21 cellular contexts compared by ENCODE assay signal in the genomic region with DNA sequence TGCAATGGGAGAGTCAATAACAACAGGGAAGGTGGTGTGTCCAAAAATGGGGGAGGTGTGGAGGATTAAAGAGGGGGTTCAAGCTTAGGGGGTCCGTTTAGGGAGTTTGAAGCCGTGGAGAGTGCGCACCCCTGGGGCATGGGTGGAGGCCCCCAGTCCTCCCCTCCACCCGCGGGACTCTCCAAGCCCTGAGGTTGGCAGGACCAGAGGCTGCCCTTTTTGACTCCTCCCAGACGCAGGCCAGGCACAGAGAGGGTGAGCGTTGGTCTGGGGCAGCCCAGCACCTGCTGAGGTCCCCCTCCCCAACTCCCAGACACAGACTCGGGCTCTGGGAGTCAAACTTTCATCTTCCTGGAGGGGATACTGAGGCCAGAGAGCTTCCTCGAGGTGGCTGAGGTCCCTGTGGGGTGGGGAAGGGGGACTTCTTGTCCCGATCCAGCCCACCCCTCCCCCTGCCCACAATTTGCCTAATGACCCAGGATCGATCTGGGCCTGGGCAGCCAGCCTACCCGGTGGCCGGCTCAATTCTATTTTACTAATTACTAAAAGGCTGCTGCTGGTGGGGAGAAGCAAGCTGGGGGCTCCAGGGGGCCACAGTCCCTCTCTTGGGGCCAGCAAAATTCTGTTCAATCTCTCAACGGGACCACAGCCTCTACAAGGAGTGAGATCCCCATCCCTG. TPM values are rescaled to one million over a fixed set of nuclear protein-coding genes. Genes with fewer than 3 reads are reported as not detected.
DNase-seq lines count a peak whose midpoint lies in the region; ATAC-seq lines count a peak whose summit lies in the region.
"Had no signal": no experiment of that assay in that cellular context is flagged by ENCODE, and none has a peak within 500 bp of the region (broad histone marks: within the 10 kb centered on the region; RNA-seq: fewer than 3 reads in every experiment).

No MANE protein-coding gene starts in this region.

- H3K4me1 Mint-ChIP-seq in activated naive CD4-positive, alpha-beta T cell treated with anti-CD3 and anti-CD28 coated beads, Interleukin-2, amount 50 U/mL, for 24 hours = peaks cover 11% of the 10 kb centered on the region
- H3K4me1 Mint-ChIP-seq in IgD-negative memory B cell = peaks cover 0 to 13% (median 6%) of the 10 kb centered on the region in 3 donors
- peaks cover 13 to 17% of the 10 kb centered on the region in 2 donors for H3K4me1 Mint-ChIP-seq in effector memory CD8-positive, alpha-beta T cell (ENCODE audit: low read depth in 2 of 2)
- H3K4me1 Mint-ChIP-seq in stimulated activated naive B cell treated with anti-CD40 and anti-IgM and Interleukin-4, amounts not matched to agents 10 μg/mL and 1 μg/mL and 100 μg/mL, for 72 hours = peaks cover 22 to 47% of the 10 kb centered on the region in 2 donors

- peak overlapping the region; percentile 54 for H3K4me3 Mint-ChIP-seq in activated naive CD4-positive, alpha-beta T cell treated with anti-CD3 and anti-CD28 coated beads, Interleukin-2, amount 50 U/mL, for 24 hours
- peak overlapping the region in 3 of 4 donors; percentile 12 to 80 (median 63) for H3K4me3 Mint-ChIP-seq in IgD-negative memory B cell
- peak overlapping the region; percentile 41 to 62 for H3K4me3 Mint-ChIP-seq in effector memory CD8-positive, alpha-beta T cell
- H3K4me3 Mint-ChIP-seq in stimulated activated naive B cell treated with anti-CD40 and anti-IgM and Interleukin-4, amounts not matched to agents 10 μg/mL and 1 μg/mL and 100 μg/mL, for 72 hours = peak overlapping the region; percentile 33 to 51
- H3K4me3 Mint-ChIP-seq: nephron progenitor cell had no signal

- no peak for ATAC-seq in effector memory CD8-positive, alpha-beta T cell (replicated peaks)
- ATAC-seq in stimulated activated naive B cell treated with anti-CD40 and anti-IgM and Interleukin-4, amounts not matched to agents 10 μg/mL and 1 μg/mL and 100 μg/mL, for 72 hours (replicated peaks) = no peak
- no peak for ATAC-seq in HG03521 (IDR thresholded peaks at IDR 0.05; ENCODE audit: unreplicated experiment)
- ATAC-seq: foreskin keratinocyte had no signal

- no peaks in the 10 kb centered on the region for H3K36me3 Mint-ChIP-seq in activated naive CD4-positive, alpha-beta T cell treated with anti-CD3 and anti-CD28 coated beads, Interleukin-2, amount 50 U/mL, for 24 hours
- H3K36me3 Mint-ChIP-seq in IgD-negative memory B cell = no peaks in the 10 kb centered on the region
- peaks cover 18% of the 10 kb centered on the region for H3K36me3 Mint-ChIP-seq in effector memory CD8-positive, alpha-beta T cell (ENCODE audit: insufficient read depth)
- peaks cover 0 to 4% of the 10 kb centered on the region in 2 donors for H3K36me3 Mint-ChIP-seq in stimulated activated naive B cell treated with anti-CD40 and anti-IgM and Interleukin-4, amounts not matched to agents 10 μg/mL and 1 μg/mL and 100 μg/mL, for 72 hours

- no peak overlapping the region for H3K27ac Mint-ChIP-seq in activated naive CD4-positive, alpha-beta T cell treated with anti-CD3 and anti-CD28 coated beads, Interleukin-2, amount 50 U/mL, for 24 hours
- H3K27ac Mint-ChIP-seq in IgD-negative memory B cell = peak overlapping the region; percentile 39 to 96 (median 71)
- H3K27ac Mint-ChIP-seq in effector memory CD8-positive, alpha-beta T cell = no peak overlapping the region
- H3K27ac Mint-ChIP-seq in stimulated activated naive B cell treated with anti-CD40 and anti-IgM and Interleukin-4, amounts not matched to agents 10 μg/mL and 1 μg/mL and 100 μg/mL, for 72 hours = peak overlapping the region; percentile 49
- H3K27ac Mint-ChIP-seq: CD4-positive, alpha-beta T cell; nephron progenitor cell had no signal

- peaks cover 31% of the 10 kb centered on the region for H3K27me3 Mint-ChIP-seq in activated naive CD4-positive, alpha-beta T cell treated with anti-CD3 and anti-CD28 coated beads, Interleukin-2, amount 50 U/mL, for 24 hours
- peaks cover 26% of the 10 kb centered on the region for H3K27me3 Mint-ChIP-seq in IgD-negative memory B cell
- H3K27me3 Mint-ChIP-seq in effector memory CD8-positive, alpha-beta T cell = peaks cover 50 to 70% of the 10 kb centered on the region in 2 donors
- H3K27me3 Mint-ChIP-seq in stimulated activated naive B cell treated with anti-CD40 and anti-IgM and Interleukin-4, amounts not matched to agents 10 μg/mL and 1 μg/mL and 100 μg/mL, for 72 hours = peaks cover 44 to 60% of the 10 kb centered on the region in 2 donors

- H3K9me3 Mint-ChIP-seq in activated naive CD4-positive, alpha-beta T cell treated with anti-CD3 and anti-CD28 coated beads, Interleukin-2, amount 50 U/mL, for 24 hours = no peaks in the 10 kb centered on the region
- no peaks in the 10 kb centered on the region for H3K9me3 Mint-ChIP-seq in IgD-negative memory B cell
- H3K9me3 Mint-ChIP-seq in effector memory CD8-positive, alpha-beta T cell = no peaks in the 10 kb centered on the region
- no peaks in the 10 kb centered on the region for H3K9me3 Mint-ChIP-seq in stimulated activated naive B cell treated with anti-CD40 and anti-IgM and Interleukin-4, amounts not matched to agents 10 μg/mL and 1 μg/mL and 100 μg/mL, for 72 hours
- H3K9me3 Mint-ChIP-seq: CD4-positive, alpha-beta T cell; nephron progenitor cell had no signal

- no peak for DNase-seq in activated naive CD4-positive, alpha-beta T cell treated with anti-CD3 and anti-CD28 coated beads, Interleukin-2, amount 50 U/mL, for 16 hours
- no peak for DNase-seq in effector memory CD8-positive, alpha-beta T cell
- no peak for DNase-seq in stimulated activated naive B cell treated with anti-CD40 and anti-IgM and Interleukin-4, amounts not matched to agents 10 μg/mL and 1 μg/mL and 100 μg/mL, for 72 hours
- no peak for DNase-seq in effector CD8-positive, alpha-beta T cell (lab: John Stamatoyannopoulos, UW)
- DNase-seq in OCI-M2 (lab: John Stamatoyannopoulos, UW; ENCODE audit: unreplicated experiment) = no peak
- DNase-seq: activated CD4-positive, alpha-beta T cell treated with anti-CD3 and anti-CD28 coated beads, Interleukin-2, amount 50 U/mL, for 1 hour; CD4-positive, alpha-beta T cell; dermis blood vessel endothelial cell; foreskin keratinocyte; hippocampal formation; NCI-H1930; NCI-H446 treated with DMSO at 0.1 percent for 48 hours; nephron progenitor cell; NK-92 treated with Interleukin-12 subunit alpha and Interleukin-12 subunit beta, amount 100 ng/mL, for 24 hours; RPMI8226; small intestine; stimulated activated CD4-positive, alpha-beta T cell treated with anti-CD3 and anti-CD28 coated beads, Interleukin-2, amount 100 ng/mL, for 48 hours; uterus had no signal

RNA-seq across cellular contexts. Expression of a gene that starts 2.8 kb away (rescaled TPM):
- not detected for polyA plus RNA-seq in IgD-negative memory B cell
- polyA plus RNA-seq: foreskin keratinocyte had no signal

Comparison
In these comparisons a context has a peak if more than half of its experiments do, and no peak if none do; other contexts are left out.
1. H3K27ac Mint-ChIP-seq: peak in IgD-negative memory B cell (3 of 3) and stimulated activated naive B cell treated with anti-CD40 and anti-IgM and Interleukin-4, amounts not matched to agents 10 μg/mL and 1 μg/mL and 100 μg/mL, for 72 hours (single experiment); none in activated naive CD4-positive, alpha-beta T cell treated with anti-CD3 and anti-CD28 coated beads, Interleukin-2, amount 50 U/mL, for 24 hours (single experiment) and effector memory CD8-positive, alpha-beta T cell (0 of 2).
2. Peak in every context shown above with its lines, with median percentiles within 50 percentile points of each other: H3K4me3 Mint-ChIP-seq.